In genomic region chr7:130277763-130278643, GRCh38 we compare ENCODE assay signal across 8 cellular contexts. TPM values are rescaled to one million over a fixed set of nuclear protein-coding genes. Genes with fewer than 3 reads are reported as not detected.
DNase-seq lines count a peak whose midpoint lies in the region; ATAC-seq and TF ChIP-seq lines count a peak whose summit lies in the region.

No MANE protein-coding gene starts in this region.

- H3K27ac ChIP-seq in effector memory CD4-positive, alpha-beta T cell (ENCODE audit: insufficient read depth, low read length, poor library complexity, severe bottlenecking): no peak overlapping the region

- no peaks in the 10 kb centered on the region for H3K9me3 ChIP-seq in Caco-2
- no peaks in the 10 kb centered on the region for H3K9me3 ChIP-seq in effector memory CD4-positive, alpha-beta T cell (ENCODE audit: control insufficient read depth, low read length)

- no peaks in the 10 kb centered on the region for H3K27me3 Mint-ChIP-seq in Caco-2 (ENCODE audit: insufficient read depth, unreplicated experiment)
- H3K27me3 Mint-ChIP-seq in natural killer cell treated with Interleukin-12 subunit alpha and Interleukin-12 subunit beta and Interleukin-15 and Interleukin-18, amount 100 ng/mL, for 72 hours: peaks cover 21 to 42% of the 10 kb centered on the region in 2 donors

- H3K36me3 ChIP-seq in Caco-2 (ENCODE audit: control insufficient read depth, insufficient read depth, low read length): no peaks in the 10 kb centered on the region
- no peaks in the 10 kb centered on the region for H3K36me3 ChIP-seq in effector memory CD4-positive, alpha-beta T cell (ENCODE audit: control insufficient read depth, insufficient read depth, low read length)

- H3K4me3 ChIP-seq in Caco-2 (ENCODE audit: low read depth, low read length): no peak overlapping the region
- H3K4me3 ChIP-seq in effector memory CD4-positive, alpha-beta T cell (ENCODE audit: insufficient read depth, low read depth, low read length, poor library complexity, severe bottlenecking): no peak overlapping the region

- DNase-seq in Caco-2 (peak; percentile 66 to 67), M059J (ENCODE audit: low read depth) (peak; percentile 71), amniotic epithelial cell (ENCODE audit: low read depth) (peak; percentile 82), hippocampal formation (lab: John Stamatoyannopoulos, UW) (peak; percentile 46 to 77), stromal cell of bone marrow (ENCODE audit: low read depth) (peak; percentile 55)
- no peak for DNase-seq in natural killer cell treated with Interleukin-12 subunit alpha and Interleukin-12 subunit beta and Interleukin-15 and Interleukin-18, amount 100 ng/mL, for 72 hours (ENCODE audit: low spot score)
- no peak for DNase-seq in activated naive CD4-positive, alpha-beta T cell treated with anti-CD3 and anti-CD28 coated beads, Interleukin-2, amount 50 U/mL, for 16 hours
- DNase-seq in effector memory CD4-positive, alpha-beta T cell: no peak

- no peaks in the 10 kb centered on the region for H3K9me3 Mint-ChIP-seq in Caco-2 (ENCODE audit: unreplicated experiment)
- no peaks in the 10 kb centered on the region for H3K9me3 Mint-ChIP-seq in natural killer cell treated with Interleukin-12 subunit alpha and Interleukin-12 subunit beta and Interleukin-15 and Interleukin-18, amount 100 ng/mL, for 72 hours

- intact Hi-C loops in Caco-2 (cut with micrococcal nuclease; ENCODE audit: unreplicated experiment): loop anchor here (1.0 kb wide), 1 partner anchor 207 kb away; no protein-coding TSS in a partner anchor

- no peaks in the 10 kb centered on the region for H3K27me3 ChIP-seq in Caco-2 (replicated peaks; ENCODE audit: control insufficient read depth, insufficient read depth, low read length)
- no peaks in the 10 kb centered on the region for H3K27me3 ChIP-seq in effector memory CD4-positive, alpha-beta T cell (replicated peaks; ENCODE audit: control insufficient read depth, insufficient read depth, low read length, poor library complexity, severe bottlenecking)

- peak; percentile 47 to 48 for TF ChIP-seq CTCF in Caco-2 (IDR thresholded peaks at IDR 0.05; ENCODE audit: insufficient read depth in 1 of 2, low read depth in 1 of 2, low read length in 1 of 2, severe bottlenecking in 1 of 2, unreplicated experiment in 1 of 2)

- H3K4me1 ChIP-seq in Caco-2: peaks cover 6% of the 10 kb centered on the region; the same call in 1 of the 2 replicates
- H3K4me1 ChIP-seq in effector memory CD4-positive, alpha-beta T cell (ENCODE audit: control insufficient read depth, insufficient read depth, low read length, poor library complexity, severe bottlenecking): no peaks in the 10 kb centered on the region

- H3K4me1 Mint-ChIP-seq in Caco-2 (ENCODE audit: low read depth, unreplicated experiment): peaks cover 7% of the 10 kb centered on the region
- no peaks in the 10 kb centered on the region for H3K4me1 Mint-ChIP-seq in natural killer cell treated with Interleukin-12 subunit alpha and Interleukin-12 subunit beta and Interleukin-15 and Interleukin-18, amount 100 ng/mL, for 72 hours (ENCODE audit: low read depth in 2 of 2)

- CTCF ChIA-PET in Caco-2 (lab: Charles Lee): no interaction called here

- POLR2A ChIA-PET in Caco-2 (lab: Charles Lee): no interaction called here

- no TSS peak for BruUV-seq in Caco-2 (replicated peaks; lab: Mats Ljungman, UMichigan)

- H3K27ac Mint-ChIP-seq in Caco-2 (ENCODE audit: unreplicated experiment): peak overlapping the region; percentile 45
- no peak overlapping the region for H3K27ac Mint-ChIP-seq in natural killer cell treated with Interleukin-12 subunit alpha and Interleukin-12 subunit beta and Interleukin-15 and Interleukin-18, amount 100 ng/mL, for 72 hours

- no peak for ATAC-seq in natural killer cell treated with Interleukin-12 subunit alpha and Interleukin-12 subunit beta and Interleukin-15 and Interleukin-18, amount 100 ng/mL, for 72 hours

- H3K4me3 Mint-ChIP-seq in Caco-2 (ENCODE audit: unreplicated experiment): no peak overlapping the region
- no peak overlapping the region for H3K4me3 Mint-ChIP-seq in natural killer cell treated with Interleukin-12 subunit alpha and Interleukin-12 subunit beta and Interleukin-15 and Interleukin-18, amount 100 ng/mL, for 72 hours

- no peaks in the 10 kb centered on the region for H3K36me3 Mint-ChIP-seq in Caco-2 (ENCODE audit: insufficient read depth, unreplicated experiment)
- H3K36me3 Mint-ChIP-seq in natural killer cell treated with Interleukin-12 subunit alpha and Interleukin-12 subunit beta and Interleukin-15 and Interleukin-18, amount 100 ng/mL, for 72 hours: no peaks in the 10 kb centered on the region

RNA-seq across cellular contexts. Expression of gene CPA2, which starts 11.3 kb away (rescaled TPM):
- total RNA-seq in Caco-2 (2022): 26.1 and 27.6 TPM in 2 replicates
- 0.17 and 3.0 TPM in 2 replicates for total RNA-seq in M059J (2014; rRNA removed; shearing (Covaris generic))
- not detected for total RNA-seq in natural killer cell treated with Interleukin-12 subunit alpha and Interleukin-12 subunit beta and Interleukin-15 and Interleukin-18, amount 100 ng/mL, for 72 hours

RNA-seq across cellular contexts. Expression of gene CPA4, which starts 15.0 kb away (rescaled TPM):
- 0.59 and 0.72 TPM in 2 replicates for total RNA-seq in Caco-2 (2022)
- total RNA-seq in M059J (2014; rRNA removed; shearing (Covaris generic)): 564 and 723 TPM in 2 replicates
- not detected for total RNA-seq in natural killer cell treated with Interleukin-12 subunit alpha and Interleukin-12 subunit beta and Interleukin-15 and Interleukin-18, amount 100 ng/mL, for 72 hours

Comparison
In these comparisons a context has a peak if more than half of its experiments do, and no peak if none do; other contexts are left out.
1. DNase-seq: peak in Caco-2 (2 of 2), M059J (single experiment), amniotic epithelial cell (single experiment), hippocampal formation (2 of 2) and stromal cell of bone marrow (single experiment); none in natural killer cell treated with Interleukin-12 subunit alpha and Interleukin-12 subunit beta and Interleukin-15 and Interleukin-18, amount 100 ng/mL, for 72 hours (single experiment), activated naive CD4-positive, alpha-beta T cell treated with anti-CD3 and anti-CD28 coated beads, Interleukin-2, amount 50 U/mL, for 16 hours (single experiment) and effector memory CD4-positive, alpha-beta T cell (0 of 3).
2. RNA of gene CPA4, which starts 15.0 kb away (total RNA-seq): 564 to 723 TPM in M059J; 0.59 to 0.72 TPM in Caco-2 and not detected in natural killer cell treated with Interleukin-12 subunit alpha and Interleukin-12 subunit beta and Interleukin-15 and Interleukin-18, amount 100 ng/mL, for 72 hours; every median in the first group is over 100 times any median in the second.